In genomic region chr16:30474684-30475083, GRCh38 we compare ENCODE assay signal across 19 cellular contexts. TPM values are rescaled to one million over a fixed set of nuclear protein-coding genes. Genes with fewer than 3 reads are reported as not detected.
DNase-seq lines count a peak whose midpoint lies in the region; ATAC-seq lines count a peak whose summit lies in the region.
"Had no signal": no experiment of that assay in that cellular context is flagged by ENCODE, and none has a peak within 500 bp of the region (broad histone marks: within the 10 kb centered on the region; RNA-seq: fewer than 3 reads in every experiment).

No MANE protein-coding gene starts in this region.

- no peaks in the 10 kb centered on the region for H3K9me3 Mint-ChIP-seq in activated naive CD4-positive, alpha-beta T cell treated with anti-CD3 and anti-CD28 coated beads for 36 hours
- H3K9me3 Mint-ChIP-seq in stimulated activated memory B cell treated with anti-CD40 and anti-IgM and Interleukin-4, amounts not matched to agents 10 μg/mL and 1 μg/mL and 100 μg/mL, for 72 hours, result no peaks in the 10 kb centered on the region
- H3K9me3 Mint-ChIP-seq: endodermal cell, neural progenitor cell had no signal

- DNase-seq in activated naive CD4-positive, alpha-beta T cell treated with anti-CD3 and anti-CD28 coated beads for 36 hours, result no peak
- DNase-seq in activated naive CD4-positive, alpha-beta T cell treated with Interleukin-2 at 50 U/mL for 16 hours, result no peak
- DNase-seq in T-helper 17 cell (no peak), RKO (ENCODE audit: low spot score) (no peak), midbrain (lab: John Stamatoyannopoulos, UW) (no peak)
- no peak for DNase-seq in effector memory CD4-positive, alpha-beta T cell
- DNase-seq: Caco-2, endodermal cell, islet precursor cell, NCI-H146, NCI-H345, Right ventricle myocardium superior, substantia nigra had no signal

- H3K27ac ChIP-seq in effector memory CD4-positive, alpha-beta T cell (ENCODE audit: insufficient read depth, low read length, poor library complexity, severe bottlenecking), result peak overlapping the region; percentile 84
- H3K27ac ChIP-seq: neural progenitor cell, right atrium auricular region had no signal

- peaks cover 68% of the 10 kb centered on the region for H3K4me1 Mint-ChIP-seq in activated naive CD4-positive, alpha-beta T cell treated with anti-CD3 and anti-CD28 coated beads for 36 hours (ENCODE audit: low read depth)
- H3K4me1 Mint-ChIP-seq in T-helper 17 cell, result peaks cover 46% of the 10 kb centered on the region
- H3K4me1 Mint-ChIP-seq in stimulated activated memory B cell treated with anti-CD40 and anti-IgM and Interleukin-4, amounts not matched to agents 10 μg/mL and 1 μg/mL and 100 μg/mL, for 72 hours, result peaks cover 79% of the 10 kb centered on the region
- H3K4me1 Mint-ChIP-seq: endodermal cell, neural progenitor cell, WTC11 had no signal

- no peaks in the 10 kb centered on the region for H3K27me3 Mint-ChIP-seq in activated naive CD4-positive, alpha-beta T cell treated with anti-CD3 and anti-CD28 coated beads for 36 hours (ENCODE audit: low read depth)
- no peaks in the 10 kb centered on the region for H3K27me3 Mint-ChIP-seq in T-helper 17 cell
- H3K27me3 Mint-ChIP-seq in stimulated activated memory B cell treated with anti-CD40 and anti-IgM and Interleukin-4, amounts not matched to agents 10 μg/mL and 1 μg/mL and 100 μg/mL, for 72 hours, result no peaks in the 10 kb centered on the region

- peak overlapping the region; percentile 51 for H3K4me3 ChIP-seq in effector memory CD4-positive, alpha-beta T cell (ENCODE audit: insufficient read depth, low read depth, low read length, poor library complexity, severe bottlenecking)
- H3K4me3 ChIP-seq: neural progenitor cell, right atrium auricular region had no signal

- H3K4me1 ChIP-seq in effector memory CD4-positive, alpha-beta T cell (ENCODE audit: control insufficient read depth, insufficient read depth, low read length, poor library complexity, severe bottlenecking), result peaks cover 46% of the 10 kb centered on the region
- H3K4me1 ChIP-seq: Caco-2, neural progenitor cell, right atrium auricular region had no signal

- H3K27ac Mint-ChIP-seq in activated naive CD4-positive, alpha-beta T cell treated with anti-CD3 and anti-CD28 coated beads for 36 hours, result peak overlapping the region; percentile 56
- peak overlapping the region; percentile 96 for H3K27ac Mint-ChIP-seq in T-helper 17 cell
- H3K27ac Mint-ChIP-seq in stimulated activated memory B cell treated with anti-CD40 and anti-IgM and Interleukin-4, amounts not matched to agents 10 μg/mL and 1 μg/mL and 100 μg/mL, for 72 hours, result peak overlapping the region; percentile 94
- H3K27ac Mint-ChIP-seq: endodermal cell, neural progenitor cell, WTC11 had no signal

- H3K36me3 ChIP-seq in effector memory CD4-positive, alpha-beta T cell (ENCODE audit: control insufficient read depth, insufficient read depth, low read length), result peaks cover 21% of the 10 kb centered on the region
- H3K36me3 ChIP-seq: neural progenitor cell, right atrium auricular region had no signal

- H3K4me3 Mint-ChIP-seq in activated naive CD4-positive, alpha-beta T cell treated with anti-CD3 and anti-CD28 coated beads for 36 hours, result peak overlapping the region; percentile 69
- H3K4me3 Mint-ChIP-seq in T-helper 17 cell, result peak overlapping the region; percentile 99
- H3K4me3 Mint-ChIP-seq in stimulated activated memory B cell treated with anti-CD40 and anti-IgM and Interleukin-4, amounts not matched to agents 10 μg/mL and 1 μg/mL and 100 μg/mL, for 72 hours, result peak overlapping the region; percentile 97
- H3K4me3 Mint-ChIP-seq: endodermal cell, neural progenitor cell, WTC11 had no signal

- peaks cover 42% of the 10 kb centered on the region for H3K36me3 Mint-ChIP-seq in activated naive CD4-positive, alpha-beta T cell treated with anti-CD3 and anti-CD28 coated beads for 36 hours (ENCODE audit: low read depth)
- H3K36me3 Mint-ChIP-seq in T-helper 17 cell (ENCODE audit: low read depth), result peaks cover 4% of the 10 kb centered on the region
- peaks cover 59% of the 10 kb centered on the region for H3K36me3 Mint-ChIP-seq in stimulated activated memory B cell treated with anti-CD40 and anti-IgM and Interleukin-4, amounts not matched to agents 10 μg/mL and 1 μg/mL and 100 μg/mL, for 72 hours
- H3K36me3 Mint-ChIP-seq: neural progenitor cell, WTC11 had no signal

- ATAC-seq in T-helper 17 cell, result no peak
- ATAC-seq in stimulated activated memory B cell treated with anti-CD40 and anti-IgM and Interleukin-4, amounts not matched to agents 10 μg/mL and 1 μg/mL and 100 μg/mL, for 72 hours, result no peak
- ATAC-seq in HG02798 (IDR thresholded peaks at IDR 0.05; ENCODE audit: poor library complexity, unreplicated experiment), result no peak
- ATAC-seq: WTC11 had no signal

- no peaks in the 10 kb centered on the region for H3K27me3 ChIP-seq in effector memory CD4-positive, alpha-beta T cell (replicated peaks; ENCODE audit: control insufficient read depth, insufficient read depth, low read length, poor library complexity, severe bottlenecking)
- H3K27me3 ChIP-seq: neural progenitor cell had no signal

- intact Hi-C loops in activated naive CD4-positive, alpha-beta T cell treated with anti-CD3 and anti-CD28 coated beads for 36 hours (cut with micrococcal nuclease), result loop anchor here (5.0 kb wide), 2 partner anchors 78 to 97 kb away; no protein-coding TSS in a partner anchor

- H3K9me3 ChIP-seq in T-helper 17 cell (ENCODE audit: control insufficient read depth, low read length, poor library complexity, severe bottlenecking), result no peaks in the 10 kb centered on the region
- no peaks in the 10 kb centered on the region for H3K9me3 ChIP-seq in effector memory CD4-positive, alpha-beta T cell (ENCODE audit: control insufficient read depth, low read length)
- H3K9me3 ChIP-seq: Caco-2, right atrium auricular region had no signal

- CTCF ChIA-PET in activated naive CD4-positive, alpha-beta T cell treated with anti-CD3 and anti-CD28 coated beads for 36 hours (lab: Charles Lee), result interaction anchor here (1.1 to 7.0 kb wide), 6 partner anchors 17 to 61 kb away, joined by 3 to 51 read pairs (median 4); partner anchors contain the start of gene DCTPP1

RNA-seq across cellular contexts. Expression of gene ITGAL, which starts 2.1 kb away (rescaled TPM):
- total RNA-seq in activated naive CD4-positive, alpha-beta T cell treated with anti-CD3 and anti-CD28 coated beads for 36 hours, result 10 to 100 TPM; 83.8 to 89.0 TPM
- total RNA-seq in T-helper 17 cell, result 100 to 1,000 TPM; 322 to 338 TPM
- total RNA-seq: endodermal cell, MCF 10A had no signal

RNA-seq across cellular contexts. Expression of gene SEPHS2, which starts 29.0 kb away (rescaled TPM):
- total RNA-seq in activated naive CD4-positive, alpha-beta T cell treated with anti-CD3 and anti-CD28 coated beads for 36 hours, result 10 to 100 TPM; 37.8 to 39.2 TPM
- total RNA-seq in T-helper 17 cell, result 10 to 100 TPM; 18.3 to 21.4 TPM

RNA-seq across cellular contexts. Expression of gene DCTPP1, which starts 44.9 kb away (rescaled TPM):
- 10 to 100 TPM; 69.9 to 73.0 TPM for total RNA-seq in activated naive CD4-positive, alpha-beta T cell treated with anti-CD3 and anti-CD28 coated beads for 36 hours
- total RNA-seq in T-helper 17 cell, result 10 to 100 TPM; 17.4 to 19.2 TPM

RNA-seq across cellular contexts. Expression of gene ZNF768, which starts 51.7 kb away (rescaled TPM):
- 1 to 10 TPM; 7.8 to 8.3 TPM for total RNA-seq in activated naive CD4-positive, alpha-beta T cell treated with anti-CD3 and anti-CD28 coated beads for 36 hours
- 1 to 10 TPM; 5.1 to 5.3 TPM for total RNA-seq in T-helper 17 cell

RNA-seq across cellular contexts. Expression of gene ZNF747, which starts 60.0 kb away (rescaled TPM):
- total RNA-seq in activated naive CD4-positive, alpha-beta T cell treated with anti-CD3 and anti-CD28 coated beads for 36 hours, result 1 to 10 TPM; 5.1 to 6.1 TPM
- total RNA-seq in T-helper 17 cell, result 1 to 10 TPM; 7.6 TPM
